In genomic region chr17:65914784-65915342, GRCh38 we compare ENCODE assay signal across 1 cellular context.
TF ChIP-seq lines count a peak whose summit lies in the region.

No MANE protein-coding gene starts in this region.

TF ChIP-seq in GM23338, 12 proteins besides CTCF, POLR2A, EP300 and RAD21 (continued from another document):
- TF ChIP-seq CREB1 (CRISPR knock-in tag; IDR thresholded peaks at IDR 0.05; ENCODE audit: low read depth) (no peak), EZH2phosphoT487 (IDR thresholded peaks at IDR 0.05; ENCODE audit: unreplicated experiment) (no peak), JUNB (IDR thresholded peaks at IDR 0.05; ENCODE audit: unreplicated experiment) (no peak), REST (IDR thresholded peaks at IDR 0.05; ENCODE audit: unreplicated experiment) (no peak), EZH2 (IDR thresholded peaks at IDR 0.05; ENCODE audit: low read depth, unreplicated experiment) (no peak), ZNF114 (CRISPR knock-in tag; IDR thresholded peaks at IDR 0.05) (no peak)
TF ChIP-seq in GM23338: peak in this region for 0.
